Comparison of ENCODE assay signal across 8 cellular contexts in the genomic region with DNA sequence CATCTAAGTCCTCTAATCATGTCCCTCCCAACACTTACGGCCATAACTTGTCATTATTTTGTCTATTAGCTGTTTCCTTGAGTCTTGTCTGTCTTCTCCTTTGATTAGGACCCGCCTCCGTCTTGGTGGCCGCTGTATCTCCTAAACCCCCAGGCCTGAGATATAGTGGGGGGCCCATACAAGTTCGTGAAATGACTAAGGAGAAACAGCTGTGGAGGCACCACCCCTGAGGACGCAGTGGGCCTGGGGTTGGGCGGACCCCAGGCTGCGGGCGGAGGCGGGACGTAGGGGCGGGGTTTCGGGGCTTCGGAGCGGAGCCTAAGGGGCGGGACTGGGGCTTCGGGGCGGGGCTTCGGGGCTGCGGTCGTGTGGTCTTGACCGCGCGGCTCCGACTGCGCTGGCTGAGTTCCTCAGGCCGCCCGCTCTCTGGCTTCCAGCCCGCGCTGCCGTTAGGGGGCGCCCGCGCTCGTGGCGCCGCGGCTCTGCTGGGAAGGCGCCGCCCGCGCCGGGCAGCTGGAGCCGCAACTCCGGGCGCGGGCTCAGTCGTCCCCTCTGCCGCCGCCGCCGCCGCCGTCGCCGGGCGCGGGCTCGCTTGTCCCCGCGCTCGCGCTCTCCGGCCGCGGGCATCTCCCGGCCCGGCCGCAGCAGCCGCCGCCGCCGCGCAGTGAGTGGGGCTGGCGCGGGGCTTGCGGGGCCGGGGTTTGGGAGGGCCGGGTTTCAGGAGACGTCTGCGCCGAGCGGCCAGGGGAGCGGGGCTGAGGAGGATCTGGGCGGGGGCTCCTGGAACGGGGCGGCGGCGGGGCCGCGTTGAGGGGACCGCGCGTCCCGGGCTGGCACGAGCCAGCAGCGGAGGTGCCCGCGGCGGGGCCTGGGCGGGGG. TPM values are rescaled to one million over a fixed set of nuclear protein-coding genes. Genes with fewer than 3 reads are reported as not detected.
DNase-seq lines count a peak whose midpoint lies in the region; ATAC-seq, FAIRE-seq and TF ChIP-seq lines count a peak whose summit lies in the region.

Gene KCTD6 (plus strand): TSS at position 591 of the 879 bp plus-strand sequence. CDS start 6,660 bp downstream, outside the sequence.

- FAIRE-seq in bronchial epithelial cell (lab: Jason Lieb, UNC), result no peak

- no peaks in the 10 kb centered on the region for H3K27me3 ChIP-seq in WERI-Rb-1 (ENCODE audit: insufficient read depth, low read depth, severe bottlenecking)
- no peaks in the 10 kb centered on the region for H3K27me3 ChIP-seq in bronchial epithelial cell (ENCODE audit: control insufficient read depth, insufficient read depth, low read length)

- ATAC-seq in GM18861 (IDR thresholded peaks at IDR 0.05; ENCODE audit: unreplicated experiment) (peak; percentile 88), HG03097 (IDR thresholded peaks at IDR 0.05; ENCODE audit: low FRiP score, unreplicated experiment) (peak; percentile 93)

- DNase-seq in ACHN, result peak; percentile 87
- peak; percentile 71 for DNase-seq in NCI-H2171 treated with DMSO at 0.1 percent for 48 hours (lab: John Stamatoyannopoulos, UW)
- DNase-seq in WERI-Rb-1, result peak; percentile 92
- peak; percentile 79 for DNase-seq in bronchial epithelial cell (ENCODE audit: low read depth)
- DNase-seq in iris pigment epithelial cell (ENCODE audit: low read depth), result peak; percentile 94
- peak; percentile 77 to 87 for DNase-seq in stimulated activated CD4-positive, alpha-beta T cell treated with anti-CD3 and anti-CD28 coated beads, Interleukin-12 subunit alpha, Interleukin-12 subunit beta, amount 100 ng/mL, for 24 hours (ENCODE audit: low read depth in 2 of 2)

- no peaks in the 10 kb centered on the region for H3K36me3 ChIP-seq in WERI-Rb-1
- no peaks in the 10 kb centered on the region for H3K36me3 ChIP-seq in bronchial epithelial cell (ENCODE audit: control insufficient read depth, insufficient read depth, low read length)

- H3K9me3 ChIP-seq in WERI-Rb-1 (ENCODE audit: severe bottlenecking), result no peaks in the 10 kb centered on the region

- H3K4me3 ChIP-seq in WERI-Rb-1 (ENCODE audit: low read depth, low read length) (peak within 1 kb of the TSS; percentile 58), bronchial epithelial cell (ENCODE audit: low read depth, low read length) (peak within 1 kb of the TSS; percentile 52)

- in situ Hi-C loops in ACHN (cut with HindIII; ENCODE audit: low pct_ligation_motif_present, low pct_unique_long_range_greater_than_20kb, low sequenced_read_pairs), result no loop called here

- H3K27ac ChIP-seq in WERI-Rb-1, result peak within 1 kb of the TSS; percentile 78

- peak; percentile 82 for TF ChIP-seq CTCF in WERI-Rb-1 (IDR thresholded peaks at IDR 0.05; ENCODE audit: low read depth, low read length)
- TF ChIP-seq CTCF in bronchial epithelial cell (IDR thresholded peaks at IDR 0.05; ENCODE audit: insufficient read depth, low read length, severe bottlenecking), result peak; percentile 72

RNA-seq across cellular contexts. Expression of gene KCTD6, which starts in this region (rescaled TPM):
- total RNA-seq in bronchial epithelial cell, result 3.9 and 5.0 TPM in 2 replicates

Comparison
In these comparisons a context has a peak if more than half of its experiments do, and no peak if none do; other contexts are left out.
1. Peak in every context shown above with its lines: DNase-seq, ATAC-seq, H3K4me3 ChIP-seq and H3K27ac ChIP-seq.